1 cellular context compared by ENCODE assay signal in the genomic region with DNA sequence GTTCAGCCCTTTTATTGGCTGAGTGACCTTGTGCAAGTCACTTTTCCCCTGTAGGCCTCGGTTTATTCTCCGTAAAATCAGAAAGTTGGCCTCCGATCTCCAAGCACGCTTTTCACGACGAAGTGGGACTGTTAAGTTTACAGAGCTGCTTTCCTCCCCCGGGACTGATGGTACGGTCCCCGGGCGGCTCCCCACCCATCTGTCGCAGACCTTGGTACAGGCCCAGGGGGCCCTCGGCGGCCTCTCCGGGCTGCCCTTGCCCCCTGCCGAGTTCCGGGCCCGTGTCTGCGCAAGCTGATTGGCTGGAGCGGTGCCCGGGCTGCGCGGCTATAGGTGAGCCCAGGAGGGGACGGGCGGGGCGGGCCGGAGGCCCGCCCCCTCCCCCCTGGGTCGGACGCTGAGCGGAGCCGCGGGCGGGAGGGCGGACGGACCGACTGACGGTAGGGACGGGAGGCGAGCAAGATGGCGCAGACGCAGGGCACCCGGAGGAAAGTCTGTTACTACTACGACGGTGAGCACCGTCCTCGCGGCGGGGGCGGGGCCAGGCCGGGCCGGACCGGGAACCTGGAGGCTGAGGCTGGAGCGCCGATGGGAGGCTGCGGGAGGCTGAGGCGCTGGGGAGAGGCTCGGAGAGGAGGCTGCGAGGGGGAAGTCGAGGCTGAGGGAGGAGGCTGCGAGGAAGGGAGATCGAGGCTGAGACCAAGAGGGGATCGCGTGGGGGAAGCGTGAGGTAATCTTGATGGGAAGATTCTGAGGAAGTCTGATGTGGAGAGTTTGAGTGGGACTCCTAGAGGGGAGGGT.
TF ChIP-seq lines count a peak whose summit lies in the region.

A gene (plus strand): TSS at position 376 of the 801 bp plus-strand sequence. CDS start 87 bp downstream, at position 463.

TF ChIP-seq in K562, 482 proteins besides CTCF, POLR2A, EP300 and RAD21 (continued from another document and continues in another):
- TF ChIP-seq, protein P1, sequence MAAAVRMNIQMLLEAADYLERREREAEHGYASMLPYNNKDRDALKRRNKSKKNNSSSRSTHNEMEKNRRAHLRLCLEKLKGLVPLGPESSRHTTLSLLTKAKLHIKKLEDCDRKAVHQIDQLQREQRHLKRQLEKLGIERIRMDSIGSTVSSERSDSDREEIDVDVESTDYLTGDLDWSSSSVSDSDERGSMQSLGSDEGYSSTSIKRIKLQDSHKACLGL (CRISPR knock-in tag; IDR thresholded peaks at IDR 0.05; ENCODE audit: borderline replicate concordance, poor library complexity, severe bottlenecking), result peak; percentile 36
- TF ChIP-seq DACH1 (IDR thresholded peaks at IDR 0.05; ENCODE audit: partially characterized antibody) (no peak), BRD4 (IDR thresholded peaks at IDR 0.05) (0 out of 2 replicates have a peak, but pooled peaks have one; percentile 40), BMI1 (IDR thresholded peaks at IDR 0.05; ENCODE audit: low read length) (no peak), ZNF764 (CRISPR knock-in tag; IDR thresholded peaks at IDR 0.05; ENCODE audit: low read depth) (no peak), CBX8 (IDR thresholded peaks at IDR 0.05; ENCODE audit: borderline replicate concordance, extremely low read depth, low read depth, low read length, poor library complexity, severe bottlenecking) (no peak), ERF (CRISPR knock-in tag; IDR thresholded peaks at IDR 0.05) (no peak), ZNF24 (IDR thresholded peaks at IDR 0.05) (peak; percentile 54), PRMT5 (CRISPR knock-in tag; IDR thresholded peaks at IDR 0.05) (no peak), CAMTA2 (CRISPR knock-in tag; conservative IDR thresholded peaks at IDR 0.05) (peak; percentile 73; the same call in 1 of the 2 replicates), U2AF1 (optimal IDR thresholded peaks at IDR 0.05; ENCODE audit: low read depth, low read length) (peak; percentile 67), KAT7 (CRISPR knock-in tag; IDR thresholded peaks at IDR 0.05; ENCODE audit: borderline replicate concordance) (peak; percentile 99), SMARCC2 (IDR thresholded peaks at IDR 0.05; ENCODE audit: low read depth) (0 out of 2 replicates have a peak, but pooled peaks have one; percentile 42), POLR2AphosphoS5 (IDR thresholded peaks at IDR 0.05; ENCODE audit: control insufficient read depth, insufficient read depth, low read depth, low read length) (peak; percentile 57; the same call in 1 of the 2 replicates), SOX6 (IDR thresholded peaks at IDR 0.05) (0 out of 2 replicates have a peak, but pooled peaks have one; percentile 32), BCOR (IDR thresholded peaks at IDR 0.05) (peak; percentile 97), ZNF583 (CRISPR knock-in tag; IDR thresholded peaks at IDR 0.05) (peak; percentile 35; the same call in 1 of the 2 replicates), DMBX1 (CRISPR knock-in tag; IDR thresholded peaks at IDR 0.05; ENCODE audit: borderline replicate concordance) (peak; percentile 74), KDM4B (IDR thresholded peaks at IDR 0.05; ENCODE audit: borderline replicate concordance in 2 of 2, low read depth in 1 of 2) (no peak; a peak in 1 of 4 replicates), DPF2 (IDR thresholded peaks at IDR 0.05) (peak; percentile 60; the same call in 1 of the 2 replicates), CBFB (CRISPR knock-in tag; IDR thresholded peaks at IDR 0.05) (no peak), CEBPG (CRISPR knock-in tag; IDR thresholded peaks at IDR 0.05) (0 out of 2 replicates have a peak, but pooled peaks have one; percentile 40), CEBPG (tag; conservative IDR thresholded peaks at IDR 0.05 in 1 of 2, IDR thresholded peaks at IDR 0.05 in 1 of 2) (no peak), ZNF408 (CRISPR knock-in tag; IDR thresholded peaks at IDR 0.05; ENCODE audit: low read depth) (no peak), NR1H2 (CRISPR knock-in tag; IDR thresholded peaks at IDR 0.05) (no peak), MAFG (tag; conservative IDR thresholded peaks at IDR 0.05) (no peak), ZFPM2 (CRISPR knock-in tag; IDR thresholded peaks at IDR 0.05) (no peak), CTBP1 (IDR thresholded peaks at IDR 0.05; ENCODE audit: borderline replicate concordance) (peak; percentile 63), MTA2 (IDR thresholded peaks at IDR 0.05; ENCODE audit: low read depth) (no peak), WHSC1 (IDR thresholded peaks at IDR 0.05; ENCODE audit: low read length) (no peak), PTRF (tag; IDR thresholded peaks at IDR 0.05) (no peak), THRAP3 (IDR thresholded peaks at IDR 0.05; ENCODE audit: borderline replicate concordance) (peak; percentile 74; the same call in 1 of the 2 replicates)
- TF ChIP-seq, protein P2, sequence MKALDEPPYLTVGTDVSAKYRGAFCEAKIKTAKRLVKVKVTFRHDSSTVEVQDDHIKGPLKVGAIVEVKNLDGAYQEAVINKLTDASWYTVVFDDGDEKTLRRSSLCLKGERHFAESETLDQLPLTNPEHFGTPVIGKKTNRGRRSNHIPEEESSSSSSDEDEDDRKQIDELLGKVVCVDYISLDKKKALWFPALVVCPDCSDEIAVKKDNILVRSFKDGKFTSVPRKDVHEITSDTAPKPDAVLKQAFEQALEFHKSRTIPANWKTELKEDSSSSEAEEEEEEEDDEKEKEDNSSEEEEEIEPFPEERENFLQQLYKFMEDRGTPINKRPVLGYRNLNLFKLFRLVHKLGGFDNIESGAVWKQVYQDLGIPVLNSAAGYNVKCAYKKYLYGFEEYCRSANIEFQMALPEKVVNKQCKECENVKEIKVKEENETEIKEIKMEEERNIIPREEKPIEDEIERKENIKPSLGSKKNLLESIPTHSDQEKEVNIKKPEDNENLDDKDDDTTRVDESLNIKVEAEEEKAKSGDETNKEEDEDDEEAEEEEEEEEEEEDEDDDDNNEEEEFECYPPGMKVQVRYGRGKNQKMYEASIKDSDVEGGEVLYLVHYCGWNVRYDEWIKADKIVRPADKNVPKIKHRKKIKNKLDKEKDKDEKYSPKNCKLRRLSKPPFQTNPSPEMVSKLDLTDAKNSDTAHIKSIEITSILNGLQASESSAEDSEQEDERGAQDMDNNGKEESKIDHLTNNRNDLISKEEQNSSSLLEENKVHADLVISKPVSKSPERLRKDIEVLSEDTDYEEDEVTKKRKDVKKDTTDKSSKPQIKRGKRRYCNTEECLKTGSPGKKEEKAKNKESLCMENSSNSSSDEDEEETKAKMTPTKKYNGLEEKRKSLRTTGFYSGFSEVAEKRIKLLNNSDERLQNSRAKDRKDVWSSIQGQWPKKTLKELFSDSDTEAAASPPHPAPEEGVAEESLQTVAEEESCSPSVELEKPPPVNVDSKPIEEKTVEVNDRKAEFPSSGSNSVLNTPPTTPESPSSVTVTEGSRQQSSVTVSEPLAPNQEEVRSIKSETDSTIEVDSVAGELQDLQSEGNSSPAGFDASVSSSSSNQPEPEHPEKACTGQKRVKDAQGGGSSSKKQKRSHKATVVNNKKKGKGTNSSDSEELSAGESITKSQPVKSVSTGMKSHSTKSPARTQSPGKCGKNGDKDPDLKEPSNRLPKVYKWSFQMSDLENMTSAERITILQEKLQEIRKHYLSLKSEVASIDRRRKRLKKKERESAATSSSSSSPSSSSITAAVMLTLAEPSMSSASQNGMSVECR (CRISPR knock-in tag; IDR thresholded peaks at IDR 0.05), result peak; percentile 85
- TF ChIP-seq, protein P3, sequence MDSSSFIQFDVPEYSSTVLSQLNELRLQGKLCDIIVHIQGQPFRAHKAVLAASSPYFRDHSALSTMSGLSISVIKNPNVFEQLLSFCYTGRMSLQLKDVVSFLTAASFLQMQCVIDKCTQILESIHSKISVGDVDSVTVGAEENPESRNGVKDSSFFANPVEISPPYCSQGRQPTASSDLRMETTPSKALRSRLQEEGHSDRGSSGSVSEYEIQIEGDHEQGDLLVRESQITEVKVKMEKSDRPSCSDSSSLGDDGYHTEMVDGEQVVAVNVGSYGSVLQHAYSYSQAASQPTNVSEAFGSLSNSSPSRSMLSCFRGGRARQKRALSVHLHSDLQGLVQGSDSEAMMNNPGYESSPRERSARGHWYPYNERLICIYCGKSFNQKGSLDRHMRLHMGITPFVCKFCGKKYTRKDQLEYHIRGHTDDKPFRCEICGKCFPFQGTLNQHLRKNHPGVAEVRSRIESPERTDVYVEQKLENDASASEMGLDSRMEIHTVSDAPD (CRISPR knock-in tag; IDR thresholded peaks at IDR 0.05), result 0 out of 2 replicates have a peak, but pooled peaks have one; percentile 45
- TF ChIP-seq, protein P4, sequence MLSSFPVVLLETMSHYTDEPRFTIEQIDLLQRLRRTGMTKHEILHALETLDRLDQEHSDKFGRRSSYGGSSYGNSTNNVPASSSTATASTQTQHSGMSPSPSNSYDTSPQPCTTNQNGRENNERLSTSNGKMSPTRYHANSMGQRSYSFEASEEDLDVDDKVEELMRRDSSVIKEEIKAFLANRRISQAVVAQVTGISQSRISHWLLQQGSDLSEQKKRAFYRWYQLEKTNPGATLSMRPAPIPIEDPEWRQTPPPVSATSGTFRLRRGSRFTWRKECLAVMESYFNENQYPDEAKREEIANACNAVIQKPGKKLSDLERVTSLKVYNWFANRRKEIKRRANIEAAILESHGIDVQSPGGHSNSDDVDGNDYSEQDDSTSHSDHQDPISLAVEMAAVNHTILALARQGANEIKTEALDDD (IDR thresholded peaks at IDR 0.05), result no peak
- TF ChIP-seq, protein P5, sequence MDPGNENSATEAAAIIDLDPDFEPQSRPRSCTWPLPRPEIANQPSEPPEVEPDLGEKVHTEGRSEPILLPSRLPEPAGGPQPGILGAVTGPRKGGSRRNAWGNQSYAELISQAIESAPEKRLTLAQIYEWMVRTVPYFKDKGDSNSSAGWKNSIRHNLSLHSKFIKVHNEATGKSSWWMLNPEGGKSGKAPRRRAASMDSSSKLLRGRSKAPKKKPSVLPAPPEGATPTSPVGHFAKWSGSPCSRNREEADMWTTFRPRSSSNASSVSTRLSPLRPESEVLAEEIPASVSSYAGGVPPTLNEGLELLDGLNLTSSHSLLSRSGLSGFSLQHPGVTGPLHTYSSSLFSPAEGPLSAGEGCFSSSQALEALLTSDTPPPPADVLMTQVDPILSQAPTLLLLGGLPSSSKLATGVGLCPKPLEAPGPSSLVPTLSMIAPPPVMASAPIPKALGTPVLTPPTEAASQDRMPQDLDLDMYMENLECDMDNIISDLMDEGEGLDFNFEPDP (CRISPR knock-in tag; IDR thresholded peaks at IDR 0.05), result no peak
- TF ChIP-seq, protein P6, sequence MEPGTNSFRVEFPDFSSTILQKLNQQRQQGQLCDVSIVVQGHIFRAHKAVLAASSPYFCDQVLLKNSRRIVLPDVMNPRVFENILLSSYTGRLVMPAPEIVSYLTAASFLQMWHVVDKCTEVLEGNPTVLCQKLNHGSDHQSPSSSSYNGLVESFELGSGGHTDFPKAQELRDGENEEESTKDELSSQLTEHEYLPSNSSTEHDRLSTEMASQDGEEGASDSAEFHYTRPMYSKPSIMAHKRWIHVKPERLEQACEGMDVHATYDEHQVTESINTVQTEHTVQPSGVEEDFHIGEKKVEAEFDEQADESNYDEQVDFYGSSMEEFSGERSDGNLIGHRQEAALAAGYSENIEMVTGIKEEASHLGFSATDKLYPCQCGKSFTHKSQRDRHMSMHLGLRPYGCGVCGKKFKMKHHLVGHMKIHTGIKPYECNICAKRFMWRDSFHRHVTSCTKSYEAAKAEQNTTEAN (CRISPR knock-in tag; IDR thresholded peaks at IDR 0.05), result no peak; the same call in 1 of the 2 replicates
- TF ChIP-seq, protein P7, sequence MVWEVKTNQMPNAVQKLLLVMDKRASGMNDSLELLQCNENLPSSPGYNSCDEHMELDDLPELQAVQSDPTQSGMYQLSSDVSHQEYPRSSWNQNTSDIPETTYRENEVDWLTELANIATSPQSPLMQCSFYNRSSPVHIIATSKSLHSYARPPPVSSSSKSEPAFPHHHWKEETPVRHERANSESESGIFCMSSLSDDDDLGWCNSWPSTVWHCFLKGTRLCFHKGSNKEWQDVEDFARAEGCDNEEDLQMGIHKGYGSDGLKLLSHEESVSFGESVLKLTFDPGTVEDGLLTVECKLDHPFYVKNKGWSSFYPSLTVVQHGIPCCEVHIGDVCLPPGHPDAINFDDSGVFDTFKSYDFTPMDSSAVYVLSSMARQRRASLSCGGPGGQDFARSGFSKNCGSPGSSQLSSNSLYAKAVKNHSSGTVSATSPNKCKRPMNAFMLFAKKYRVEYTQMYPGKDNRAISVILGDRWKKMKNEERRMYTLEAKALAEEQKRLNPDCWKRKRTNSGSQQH (CRISPR knock-in tag; IDR thresholded peaks at IDR 0.05), result peak; percentile 92
- TF ChIP-seq, protein P8, sequence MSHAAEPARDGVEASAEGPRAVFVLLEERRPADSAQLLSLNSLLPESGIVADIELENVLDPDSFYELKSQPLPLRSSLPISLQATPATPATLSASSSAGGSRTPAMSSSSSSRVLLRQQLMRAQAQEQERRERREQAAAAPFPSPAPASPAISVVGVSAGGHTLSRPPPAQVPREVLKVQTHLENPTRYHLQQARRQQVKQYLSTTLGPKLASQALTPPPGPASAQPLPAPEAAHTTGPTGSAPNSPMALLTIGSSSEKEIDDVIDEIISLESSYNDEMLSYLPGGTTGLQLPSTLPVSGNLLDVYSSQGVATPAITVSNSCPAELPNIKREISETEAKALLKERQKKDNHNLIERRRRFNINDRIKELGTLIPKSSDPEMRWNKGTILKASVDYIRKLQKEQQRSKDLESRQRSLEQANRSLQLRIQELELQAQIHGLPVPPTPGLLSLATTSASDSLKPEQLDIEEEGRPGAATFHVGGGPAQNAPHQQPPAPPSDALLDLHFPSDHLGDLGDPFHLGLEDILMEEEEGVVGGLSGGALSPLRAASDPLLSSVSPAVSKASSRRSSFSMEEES (CRISPR knock-in tag; IDR thresholded peaks at IDR 0.05), result no peak
- TF ChIP-seq, protein P9, sequence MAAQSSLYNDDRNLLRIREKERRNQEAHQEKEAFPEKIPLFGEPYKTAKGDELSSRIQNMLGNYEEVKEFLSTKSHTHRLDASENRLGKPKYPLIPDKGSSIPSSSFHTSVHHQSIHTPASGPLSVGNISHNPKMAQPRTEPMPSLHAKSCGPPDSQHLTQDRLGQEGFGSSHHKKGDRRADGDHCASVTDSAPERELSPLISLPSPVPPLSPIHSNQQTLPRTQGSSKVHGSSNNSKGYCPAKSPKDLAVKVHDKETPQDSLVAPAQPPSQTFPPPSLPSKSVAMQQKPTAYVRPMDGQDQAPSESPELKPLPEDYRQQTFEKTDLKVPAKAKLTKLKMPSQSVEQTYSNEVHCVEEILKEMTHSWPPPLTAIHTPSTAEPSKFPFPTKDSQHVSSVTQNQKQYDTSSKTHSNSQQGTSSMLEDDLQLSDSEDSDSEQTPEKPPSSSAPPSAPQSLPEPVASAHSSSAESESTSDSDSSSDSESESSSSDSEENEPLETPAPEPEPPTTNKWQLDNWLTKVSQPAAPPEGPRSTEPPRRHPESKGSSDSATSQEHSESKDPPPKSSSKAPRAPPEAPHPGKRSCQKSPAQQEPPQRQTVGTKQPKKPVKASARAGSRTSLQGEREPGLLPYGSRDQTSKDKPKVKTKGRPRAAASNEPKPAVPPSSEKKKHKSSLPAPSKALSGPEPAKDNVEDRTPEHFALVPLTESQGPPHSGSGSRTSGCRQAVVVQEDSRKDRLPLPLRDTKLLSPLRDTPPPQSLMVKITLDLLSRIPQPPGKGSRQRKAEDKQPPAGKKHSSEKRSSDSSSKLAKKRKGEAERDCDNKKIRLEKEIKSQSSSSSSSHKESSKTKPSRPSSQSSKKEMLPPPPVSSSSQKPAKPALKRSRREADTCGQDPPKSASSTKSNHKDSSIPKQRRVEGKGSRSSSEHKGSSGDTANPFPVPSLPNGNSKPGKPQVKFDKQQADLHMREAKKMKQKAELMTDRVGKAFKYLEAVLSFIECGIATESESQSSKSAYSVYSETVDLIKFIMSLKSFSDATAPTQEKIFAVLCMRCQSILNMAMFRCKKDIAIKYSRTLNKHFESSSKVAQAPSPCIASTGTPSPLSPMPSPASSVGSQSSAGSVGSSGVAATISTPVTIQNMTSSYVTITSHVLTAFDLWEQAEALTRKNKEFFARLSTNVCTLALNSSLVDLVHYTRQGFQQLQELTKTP (IDR thresholded peaks at IDR 0.05; ENCODE audit: low read depth in 1 of 2, partially characterized antibody in 2 of 2), result peak; percentile 66 to 68
